16 cellular contexts compared by ENCODE assay signal in genomic region chr1:164783778-164784555, GRCh38.
DNase-seq lines count a peak whose midpoint lies in the region; ATAC-seq and TF ChIP-seq lines count a peak whose summit lies in the region.
"Had no signal": no experiment of that assay in that cellular context is flagged by ENCODE, and none has a peak within 500 bp of the region (broad histone marks: within the 10 kb centered on the region; RNA-seq: fewer than 3 reads in every experiment).

No MANE protein-coding gene starts in this region.

- no peak overlapping the region for H3K9ac ChIP-seq in stomach smooth muscle (ENCODE audit: low read length in 2 of 2)
- H3K9ac ChIP-seq in MM.1S (ENCODE audit: low read length): no peak overlapping the region

- H3K79me2 ChIP-seq in MM.1S (ENCODE audit: low read length): no peaks in the 10 kb centered on the region

- in situ Hi-C loops in ACHN (cut with HindIII; ENCODE audit: low pct_ligation_motif_present, low pct_unique_long_range_greater_than_20kb, low sequenced_read_pairs): no loop called here

- H3K4me1 ChIP-seq in stomach smooth muscle (ENCODE audit: control insufficient read depth, insufficient read depth, low read length) (peaks cover 76% of the 10 kb centered on the region), MM.1S (ENCODE audit: low read length) (peaks cover 11% of the 10 kb centered on the region)

- no peak overlapping the region for H2AFZ ChIP-seq in MM.1S (ENCODE audit: low read length)

- peak overlapping the region; percentile 69 for H3K27ac ChIP-seq in stomach smooth muscle (ENCODE audit: low read length)
- H3K27ac ChIP-seq in MM.1S (ENCODE audit: low read length): no peak overlapping the region
- H3K27ac ChIP-seq: HL-60 had no signal

- DNase-seq in HCEC 1CT: peak; percentile 0
- no peak for DNase-seq in MCF 10A (ENCODE audit: unreplicated experiment)
- DNase-seq in left ventricle myocardium superior: peak; percentile 69
- no peak for DNase-seq in MM.1S
- no peak for DNase-seq in HPDE6-E6E7 (ENCODE audit: extremely low spot score)
- no peak for DNase-seq in ACHN
- DNase-seq: CD4-positive, alpha-beta memory T cell; DMS79; naive B cell; NCI-H187 treated with DMSO at 0.1 percent for 48 hours; T-helper 1 cell; testis had no signal

- H3K27me3 Mint-ChIP-seq in MCF 10A (ENCODE audit: insufficient read depth, unreplicated experiment): no peaks in the 10 kb centered on the region

- no peaks in the 10 kb centered on the region for H3K27me3 ChIP-seq in stomach smooth muscle (ENCODE audit: control insufficient read depth in 1 of 2, insufficient read depth in 2 of 2, low read length in 2 of 2)
- H3K27me3 ChIP-seq in MM.1S (replicated peaks; ENCODE audit: insufficient read depth, low read length): no peaks in the 10 kb centered on the region
- H3K27me3 ChIP-seq: testis had no signal

- no peak overlapping the region for H3K4me3 ChIP-seq in stomach smooth muscle (ENCODE audit: low read length in 2 of 2)
- no peak overlapping the region for H3K4me3 ChIP-seq in MM.1S (ENCODE audit: low read length)
- H3K4me3 ChIP-seq: testis had no signal

- peak overlapping the region; percentile 68 for H3K27ac Mint-ChIP-seq in MCF 10A (ENCODE audit: low read depth, unreplicated experiment)
- H3K27ac Mint-ChIP-seq: CD4-positive, alpha-beta memory T cell; dendritic cell treated with granulocyte-macrophage colony-stimulating factor and Interleukin-4, amounts not matched to agents 40 ng/mL and 50 ng/mL, for 4 days had no signal

- no peak overlapping the region for H3K4me2 ChIP-seq in MM.1S (ENCODE audit: low read depth, low read length)

- H3K9me3 Mint-ChIP-seq in MCF 10A (ENCODE audit: unreplicated experiment): no peaks in the 10 kb centered on the region
- H3K9me3 Mint-ChIP-seq: dendritic cell treated with granulocyte-macrophage colony-stimulating factor and Interleukin-4, amounts not matched to agents 40 ng/mL and 50 ng/mL, for 4 days; naive B cell had no signal

- no TSS peak for BruUV-seq in MCF 10A (replicated peaks; lab: Mats Ljungman, UMichigan)

- no peaks in the 10 kb centered on the region for H4K20me1 ChIP-seq in MM.1S (ENCODE audit: insufficient read depth, low read length)

- no peaks in the 10 kb centered on the region for H3K9me2 ChIP-seq in MM.1S (replicated peaks; ENCODE audit: insufficient read depth, low read length)

- peaks cover 55% of the 10 kb centered on the region for H3K4me1 Mint-ChIP-seq in MCF 10A (ENCODE audit: insufficient read depth, unreplicated experiment)

- ATAC-seq in left ventricle myocardium superior (peak; percentile 28), GM18511 (IDR thresholded peaks at IDR 0.05; ENCODE audit: unreplicated experiment) (no peak)

- POLR2A ChIA-PET in MCF 10A (lab: Yijun Ruan, JAX): interaction anchor here (0.6 to 3.5 kb wide), 10 partner anchors 10 to 306 kb away, joined by 3 to 21 read pairs (median 4); no protein-coding TSS in a partner anchor

- H3K36me3 ChIP-seq in stomach smooth muscle (ENCODE audit: control insufficient read depth in 2 of 2, insufficient read depth in 2 of 2, low read length in 2 of 2) (no peaks in the 10 kb centered on the region), MM.1S (replicated peaks; ENCODE audit: insufficient read depth, low read length) (no peaks in the 10 kb centered on the region)

- no peaks in the 10 kb centered on the region for H3K9me3 ChIP-seq in stomach smooth muscle (ENCODE audit: control insufficient read depth in 2 of 2, low read length in 2 of 2)
- no peaks in the 10 kb centered on the region for H3K9me3 ChIP-seq in MM.1S (replicated peaks; ENCODE audit: insufficient read depth, low read length)
- H3K9me3 ChIP-seq: testis had no signal

- no peaks in the 10 kb centered on the region for H3K36me3 Mint-ChIP-seq in MCF 10A (ENCODE audit: insufficient read depth, unreplicated experiment)
- H3K36me3 Mint-ChIP-seq: CD4-positive, alpha-beta memory T cell; naive B cell had no signal

- no peaks in the 10 kb centered on the region for H3F3A ChIP-seq in MM.1S (ENCODE audit: insufficient read depth, low read length)

- no peak overlapping the region for H3K4me3 Mint-ChIP-seq in MCF 10A (ENCODE audit: unreplicated experiment)
- H3K4me3 Mint-ChIP-seq: CD4-positive, alpha-beta memory T cell; dendritic cell treated with granulocyte-macrophage colony-stimulating factor and Interleukin-4, amounts not matched to agents 40 ng/mL and 50 ng/mL, for 4 days; naive B cell had no signal

- no peak for TF ChIP-seq CTCF in MCF 10A (IDR thresholded peaks at IDR 0.05; ENCODE audit: unreplicated experiment)
- no peak for TF ChIP-seq CTCF in MM.1S (IDR thresholded peaks at IDR 0.05; ENCODE audit: low read length)

- intact Hi-C loops in MCF 10A (cut with micrococcal nuclease): loop anchor here (10.0 kb wide), 2 partner anchors 689 to 1219 kb away; no protein-coding TSS in a partner anchor
- intact Hi-C loops in left ventricle myocardium superior (cut with micrococcal nuclease): loop anchor here (10.0 kb wide), 3 partner anchors 79 to 219 kb away; no protein-coding TSS in a partner anchor

- CTCF ChIA-PET in MCF 10A (lab: Yijun Ruan, JAX): interaction anchor here (0.6 to 5.5 kb wide), 22 partner anchors 10 to 1373 kb away, joined by 3 to 83 read pairs (median 4); no protein-coding TSS in a partner anchor

Comparison
In these comparisons a context has a peak if more than half of its experiments do, and no peak if none do; other contexts are left out.
1. DNase-seq: peak in HCEC 1CT (single experiment) and left ventricle myocardium superior (single experiment); none in MCF 10A (single experiment), MM.1S (single experiment), HPDE6-E6E7 (single experiment) and ACHN (single experiment).